ENCODE assay signal across 11 cellular contexts in the genomic region with DNA sequence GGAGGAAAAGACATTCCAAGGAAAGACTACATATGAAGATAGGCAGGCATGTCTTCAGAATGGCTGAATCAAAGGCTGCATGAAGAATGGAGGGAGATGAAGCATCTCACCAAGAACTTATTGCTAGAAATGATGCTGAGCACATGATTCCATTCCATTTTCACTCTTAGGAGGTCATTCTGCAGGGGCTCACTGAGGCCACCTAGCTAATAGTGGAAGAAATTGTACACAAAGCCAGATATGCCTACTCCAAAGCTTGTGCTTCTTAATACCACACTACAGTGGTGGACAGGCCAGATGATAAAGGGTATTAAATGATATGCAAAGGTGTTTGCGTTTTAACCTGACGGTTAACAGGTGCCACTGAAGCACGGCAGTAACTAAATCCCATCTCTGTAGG. TPM values are rescaled to one million over a fixed set of nuclear protein-coding genes. Genes with fewer than 3 reads are reported as not detected.
DNase-seq lines count a peak whose midpoint lies in the region; ATAC-seq, FAIRE-seq and TF ChIP-seq lines count a peak whose summit lies in the region.
"Had no signal": no experiment of that assay in that cellular context is flagged by ENCODE, and none has a peak within 500 bp of the region (broad histone marks: within the 10 kb centered on the region; RNA-seq: fewer than 3 reads in every experiment).

No MANE protein-coding gene starts in this region.

- peaks cover 16% of the 10 kb centered on the region for H3K36me3 Mint-ChIP-seq in activated CD8-positive, alpha-beta T cell treated with anti-CD3 and anti-CD28 coated beads for 36 hours (ENCODE audit: low read depth)
- H3K36me3 Mint-ChIP-seq in activated CD8-positive, alpha-beta T cell treated with anti-CD3 and anti-CD28 coated beads, Interleukin-2, amount 10 ng/mL, durations not matched to agents 7 days and 5 days (ENCODE audit: low read depth), result peaks cover 30% of the 10 kb centered on the region
- peaks cover 22% of the 10 kb centered on the region for H3K36me3 Mint-ChIP-seq in progenitor cell of endocrine pancreas (ENCODE audit: insufficient read depth)
- peaks cover 77% of the 10 kb centered on the region for H3K36me3 Mint-ChIP-seq in activated T-cell treated with anti-CD3 and anti-CD28 coated beads, Interleukin-2, amount 50 U/mL, for 24 hours (ENCODE audit: low read depth)

- H3K4me1 Mint-ChIP-seq in activated CD8-positive, alpha-beta T cell treated with anti-CD3 and anti-CD28 coated beads for 36 hours (ENCODE audit: low read depth), result no peaks in the 10 kb centered on the region
- H3K4me1 Mint-ChIP-seq in activated CD8-positive, alpha-beta T cell treated with anti-CD3 and anti-CD28 coated beads, Interleukin-2, amount 10 ng/mL, durations not matched to agents 7 days and 5 days (ENCODE audit: low read depth), result peaks cover 2% of the 10 kb centered on the region
- H3K4me1 Mint-ChIP-seq in progenitor cell of endocrine pancreas (ENCODE audit: low read depth), result no peaks in the 10 kb centered on the region
- H3K4me1 Mint-ChIP-seq in activated T-cell treated with anti-CD3 and anti-CD28 coated beads, Interleukin-2, amount 50 U/mL, for 24 hours (ENCODE audit: low read depth), result no peaks in the 10 kb centered on the region
- H3K4me1 Mint-ChIP-seq: activated naive CD4-positive, alpha-beta T cell treated with anti-CD3 and anti-CD28 coated beads, Interleukin-2, amount 50 U/mL, for 24 hours had no signal

- intact Hi-C loops in activated CD8-positive, alpha-beta T cell treated with anti-CD3 and anti-CD28 coated beads for 36 hours (cut with micrococcal nuclease), result no loop called here

- H3K9me3 ChIP-seq in OCI-LY3 (ENCODE audit: insufficient read depth, low read length), result no peaks in the 10 kb centered on the region
- H3K9me3 ChIP-seq: gastrocnemius medialis, mucosa of descending colon had no signal

- no peaks in the 10 kb centered on the region for H3K27me3 Mint-ChIP-seq in activated CD8-positive, alpha-beta T cell treated with anti-CD3 and anti-CD28 coated beads for 36 hours
- no peaks in the 10 kb centered on the region for H3K27me3 Mint-ChIP-seq in activated CD8-positive, alpha-beta T cell treated with anti-CD3 and anti-CD28 coated beads, Interleukin-2, amount 10 ng/mL, durations not matched to agents 7 days and 5 days (ENCODE audit: low read depth)
- H3K27me3 Mint-ChIP-seq in progenitor cell of endocrine pancreas, result no peaks in the 10 kb centered on the region
- H3K27me3 Mint-ChIP-seq in activated T-cell treated with anti-CD3 and anti-CD28 coated beads, Interleukin-2, amount 50 U/mL, for 24 hours, result no peaks in the 10 kb centered on the region
- H3K27me3 Mint-ChIP-seq: activated naive CD4-positive, alpha-beta T cell treated with anti-CD3 and anti-CD28 coated beads, Interleukin-2, amount 50 U/mL, for 24 hours had no signal

- H3K4me1 ChIP-seq in OCI-LY3 (ENCODE audit: low read length), result no peaks in the 10 kb centered on the region

- no peaks in the 10 kb centered on the region for H4K20me1 ChIP-seq in OCI-LY3 (ENCODE audit: insufficient read depth, low read length)

- no peak for FAIRE-seq in frontal cortex (lab: Jason Lieb, UNC)

- H3K79me2 ChIP-seq in OCI-LY3 (ENCODE audit: low read length), result peaks cover 5% of the 10 kb centered on the region

- no peak overlapping the region for H3K27ac Mint-ChIP-seq in activated CD8-positive, alpha-beta T cell treated with anti-CD3 and anti-CD28 coated beads for 36 hours
- no peak overlapping the region for H3K27ac Mint-ChIP-seq in activated CD8-positive, alpha-beta T cell treated with anti-CD3 and anti-CD28 coated beads, Interleukin-2, amount 10 ng/mL, durations not matched to agents 7 days and 5 days
- no peak overlapping the region for H3K27ac Mint-ChIP-seq in progenitor cell of endocrine pancreas
- no peak overlapping the region for H3K27ac Mint-ChIP-seq in activated T-cell treated with anti-CD3 and anti-CD28 coated beads, Interleukin-2, amount 50 U/mL, for 24 hours
- H3K27ac Mint-ChIP-seq: activated naive CD4-positive, alpha-beta T cell treated with anti-CD3 and anti-CD28 coated beads, Interleukin-2, amount 50 U/mL, for 24 hours had no signal

- peak; percentile 16 for TF ChIP-seq CTCF in activated CD8-positive, alpha-beta T cell treated with anti-CD3 and anti-CD28 coated beads for 36 hours (IDR thresholded peaks at IDR 0.05)
- TF ChIP-seq CTCF in OCI-LY3 (IDR thresholded peaks at IDR 0.05; ENCODE audit: low read depth, low read length) (peak; percentile 53), epithelial cell of proximal tubule (conservative IDR thresholded peaks at IDR 0.05; ENCODE audit: low read depth, low read length) (peak; percentile 53), progenitor cell of endocrine pancreas (IDR thresholded peaks at IDR 0.05; ENCODE audit: unreplicated experiment) (peak; percentile 19)

- H3K36me3 ChIP-seq in OCI-LY3 (replicated peaks; ENCODE audit: low read depth, low read length), result peaks cover 39% of the 10 kb centered on the region

- no peak overlapping the region for H3K4me2 ChIP-seq in OCI-LY3 (ENCODE audit: low read length)

- H3K4me3 ChIP-seq in OCI-LY3 (ENCODE audit: low read length) (no peak overlapping the region), epithelial cell of proximal tubule (ENCODE audit: low read depth, low read length) (no peak overlapping the region)
- H3K4me3 ChIP-seq: gastrocnemius medialis, mucosa of descending colon had no signal

- H3K27ac ChIP-seq in OCI-LY3 (ENCODE audit: low read length), result no peak overlapping the region
- H3K27ac ChIP-seq: gastrocnemius medialis had no signal

- no peak overlapping the region for H2AFZ ChIP-seq in OCI-LY3 (ENCODE audit: low read depth, low read length)

- no peak overlapping the region for H3K9ac ChIP-seq in OCI-LY3 (ENCODE audit: low read length)

- CTCF ChIA-PET in activated CD8-positive, alpha-beta T cell treated with anti-CD3 and anti-CD28 coated beads for 36 hours (lab: Charles Lee), result interaction anchor here (0.7 to 2.6 kb wide), 6 partner anchors 9 to 147 kb away, joined by 3 to 16 read pairs (median 8); no protein-coding TSS in a partner anchor
- CTCF ChIA-PET in activated CD8-positive, alpha-beta T cell treated with anti-CD3 and anti-CD28 coated beads, Interleukin-2, amount 10 ng/mL, durations not matched to agents 7 days and 5 days (lab: Charles Lee), result interaction anchor here (0.8 to 2.8 kb wide), 8 partner anchors 9 to 206 kb away, joined by 3 to 36 read pairs (median 8); no protein-coding TSS in a partner anchor

- no peak overlapping the region for H3K4me3 Mint-ChIP-seq in activated CD8-positive, alpha-beta T cell treated with anti-CD3 and anti-CD28 coated beads for 36 hours
- no peak overlapping the region for H3K4me3 Mint-ChIP-seq in activated CD8-positive, alpha-beta T cell treated with anti-CD3 and anti-CD28 coated beads, Interleukin-2, amount 10 ng/mL, durations not matched to agents 7 days and 5 days
- no peak overlapping the region for H3K4me3 Mint-ChIP-seq in progenitor cell of endocrine pancreas (ENCODE audit: low read depth)
- no peak overlapping the region for H3K4me3 Mint-ChIP-seq in activated T-cell treated with anti-CD3 and anti-CD28 coated beads, Interleukin-2, amount 50 U/mL, for 24 hours
- H3K4me3 Mint-ChIP-seq: activated naive CD4-positive, alpha-beta T cell treated with anti-CD3 and anti-CD28 coated beads, Interleukin-2, amount 50 U/mL, for 24 hours had no signal

- no peak for ATAC-seq in activated CD8-positive, alpha-beta T cell treated with anti-CD3 and anti-CD28 coated beads for 36 hours
- no peak for ATAC-seq in activated CD8-positive, alpha-beta T cell treated with anti-CD3 and anti-CD28 coated beads, Interleukin-2, amount 10 ng/mL, durations not matched to agents 7 days and 5 days
- ATAC-seq: gastrocnemius medialis, mucosa of descending colon had no signal

- POLR2A ChIA-PET in activated CD8-positive, alpha-beta T cell treated with anti-CD3 and anti-CD28 coated beads for 36 hours (lab: Charles Lee), result interaction anchor here (1.4 kb wide), 1 partner anchor 14 kb away, joined by 4 read pairs; no protein-coding TSS in a partner anchor
- POLR2A ChIA-PET in activated CD8-positive, alpha-beta T cell treated with anti-CD3 and anti-CD28 coated beads, Interleukin-2, amount 10 ng/mL, durations not matched to agents 7 days and 5 days (lab: Charles Lee), result no interaction called here

- H3K27me3 ChIP-seq in OCI-LY3 (ENCODE audit: low read depth, low read length), result no peaks in the 10 kb centered on the region
- H3K27me3 ChIP-seq: gastrocnemius medialis had no signal

- no peaks in the 10 kb centered on the region for H3K9me3 Mint-ChIP-seq in activated CD8-positive, alpha-beta T cell treated with anti-CD3 and anti-CD28 coated beads for 36 hours
- no peaks in the 10 kb centered on the region for H3K9me3 Mint-ChIP-seq in activated CD8-positive, alpha-beta T cell treated with anti-CD3 and anti-CD28 coated beads, Interleukin-2, amount 10 ng/mL, durations not matched to agents 7 days and 5 days (ENCODE audit: insufficient read depth)
- H3K9me3 Mint-ChIP-seq in progenitor cell of endocrine pancreas (ENCODE audit: low read depth), result no peaks in the 10 kb centered on the region
- H3K9me3 Mint-ChIP-seq in activated T-cell treated with anti-CD3 and anti-CD28 coated beads, Interleukin-2, amount 50 U/mL, for 24 hours, result no peaks in the 10 kb centered on the region
- H3K9me3 Mint-ChIP-seq: activated naive CD4-positive, alpha-beta T cell treated with anti-CD3 and anti-CD28 coated beads, Interleukin-2, amount 50 U/mL, for 24 hours had no signal

- DNase-seq in activated CD8-positive, alpha-beta T cell treated with anti-CD3 and anti-CD28 coated beads for 36 hours, result no peak
- DNase-seq in activated CD8-positive, alpha-beta T cell treated with anti-CD3 and anti-CD28 coated beads, Interleukin-2, amount 10 ng/mL, durations not matched to agents 7 days and 5 days, result no peak
- DNase-seq in epithelial cell of proximal tubule (ENCODE audit: low read depth), result no peak
- no peak for DNase-seq in progenitor cell of endocrine pancreas (ENCODE audit: low spot score, unreplicated experiment)
- no peak for DNase-seq in activated T-cell treated with anti-CD3 and anti-CD28 coated beads, Interleukin-2, amount 50 U/mL, for 24 hours
- DNase-seq in frontal cortex (ENCODE audit: low spot score in 2 of 2), result no peak
- no peak for DNase-seq in D341Med (ENCODE audit: low spot score)
- DNase-seq: gastrocnemius medialis, mucosa of descending colon had no signal

RNA-seq across cellular contexts. Expression of a gene that starts 14.7 kb away (rescaled TPM):
- 10 to 100 TPM; 48.3 to 52.5 TPM for total RNA-seq in activated CD8-positive, alpha-beta T cell treated with anti-CD3 and anti-CD28 coated beads for 36 hours
- total RNA-seq in activated CD8-positive, alpha-beta T cell treated with anti-CD3 and anti-CD28 coated beads, Interleukin-2, amount 10 ng/mL, durations not matched to agents 7 days and 5 days, result 10 to 100 TPM; 40.5 to 42.2 TPM
- total RNA-seq in epithelial cell of proximal tubule (49.4 and 59.8 TPM in 2 replicates), progenitor cell of endocrine pancreas (43.1 and 44.6 TPM in 2 replicates), frontal cortex (33.8 TPM)

RNA-seq across cellular contexts. Expression of a gene that starts 14.9 kb away (rescaled TPM):
- not detected for total RNA-seq in activated CD8-positive, alpha-beta T cell treated with anti-CD3 and anti-CD28 coated beads for 36 hours
- not detected for total RNA-seq in activated CD8-positive, alpha-beta T cell treated with anti-CD3 and anti-CD28 coated beads, Interleukin-2, amount 10 ng/mL, durations not matched to agents 7 days and 5 days
- total RNA-seq in epithelial cell of proximal tubule (not detected in 2 replicates), progenitor cell of endocrine pancreas (0.57 and 1.9 TPM in 2 replicates), frontal cortex (0.82 TPM)
- total RNA-seq: gastrocnemius medialis had no signal

RNA-seq across cellular contexts. Expression of a gene that starts 51.7 kb away (rescaled TPM):
- total RNA-seq in activated CD8-positive, alpha-beta T cell treated with anti-CD3 and anti-CD28 coated beads for 36 hours, result 1 to 10 TPM in 1 of 2 experiments, under 1 TPM in 1; 0.56 to 1.4 TPM
- 1 to 10 TPM; 2.6 to 3.3 TPM for total RNA-seq in activated CD8-positive, alpha-beta T cell treated with anti-CD3 and anti-CD28 coated beads, Interleukin-2, amount 10 ng/mL, durations not matched to agents 7 days and 5 days
- total RNA-seq in epithelial cell of proximal tubule (0.75 and 1.7 TPM in 2 replicates), progenitor cell of endocrine pancreas (5.3 and 5.5 TPM in 2 replicates), frontal cortex (23.6 TPM)
